Comparison of ENCODE assay signal across 11 cellular contexts in the genomic region with DNA sequence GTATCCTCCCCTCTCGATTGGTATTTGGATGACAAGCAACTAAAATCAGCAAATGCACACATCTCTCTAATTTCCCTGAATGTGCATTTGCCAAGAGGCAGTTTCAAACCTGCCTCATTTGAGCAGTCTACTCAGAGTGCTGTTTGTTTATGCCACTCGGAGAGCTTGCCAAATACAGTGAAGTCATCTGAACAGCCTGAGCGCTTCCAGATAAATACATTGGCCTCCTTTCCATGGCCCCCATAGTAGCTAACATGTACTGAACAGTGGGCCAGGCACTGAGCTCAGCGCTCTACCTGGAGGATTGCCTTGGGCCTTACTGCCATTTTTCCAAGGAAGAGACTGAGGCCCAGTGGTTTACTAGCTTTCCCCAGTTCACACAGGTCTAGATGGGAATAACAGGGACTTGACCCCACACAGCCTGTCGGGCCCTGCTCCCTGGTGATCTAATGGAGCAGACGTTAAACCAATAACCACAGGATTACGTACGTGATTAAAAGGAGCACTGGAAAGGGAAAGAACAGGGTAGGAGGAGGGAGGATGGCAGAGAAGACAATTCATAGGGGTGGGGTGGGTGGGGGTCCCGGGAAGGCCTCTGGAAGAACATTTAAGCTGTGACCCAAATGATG. TPM values are rescaled to one million over a fixed set of nuclear protein-coding genes. Genes with fewer than 3 reads are reported as not detected.
A peak's percentile ranks its signal among the peaks of the same experiment; 100 is the strongest.
DNase-seq lines count a peak whose midpoint lies in the region; ATAC-seq and TF ChIP-seq lines count a peak whose summit lies in the region.
"Had no signal": no experiment of that assay in that cellular context is flagged by ENCODE, and none has a peak within 500 bp of the region (broad histone marks: within the 10 kb centered on the region; RNA-seq: fewer than 3 reads in every experiment).

No MANE protein-coding gene starts in this region.

- no peaks in the 10 kb centered on the region for H3K9me3 ChIP-seq in muscle layer of colon (ENCODE audit: low read length)
- no peaks in the 10 kb centered on the region for H3K9me3 ChIP-seq in CD4-positive, alpha-beta memory T cell (ENCODE audit: control insufficient read depth in 1 of 2, low read length in 2 of 2)
- H3K9me3 ChIP-seq: tibial artery had no signal

- H3K4me3 ChIP-seq in muscle layer of colon (ENCODE audit: low read depth in 1 of 2, low read length in 2 of 2) = no peak overlapping the region
- H3K4me3 ChIP-seq in CD4-positive, alpha-beta memory T cell (ENCODE audit: low read length in 2 of 2) = no peak overlapping the region
- H3K4me3 ChIP-seq: tibial artery had no signal

- no peak overlapping the region for H3K27ac Mint-ChIP-seq in nephron progenitor cell
- H3K27ac Mint-ChIP-seq in CD4-positive, alpha-beta memory T cell = no peak overlapping the region
- H3K27ac Mint-ChIP-seq: CD8-positive, alpha-beta T cell had no signal

- H3K27me3 ChIP-seq in muscle layer of colon (ENCODE audit: control insufficient read depth in 1 of 2, insufficient read depth in 2 of 2, low read length in 2 of 2) = no peaks in the 10 kb centered on the region
- no peaks in the 10 kb centered on the region for H3K27me3 ChIP-seq in CD4-positive, alpha-beta memory T cell (ENCODE audit: insufficient read depth, low read length)

- peak; percentile 70 for DNase-seq in AG20443 (ENCODE audit: low spot score)
- peak; percentile 24 for DNase-seq in NCI-H69 (lab: John Stamatoyannopoulos, UW)
- peak; percentile 56 for DNase-seq in fibroblast of gingiva (ENCODE audit: low read depth)
- DNase-seq in nephron progenitor cell = no peak
- DNase-seq in CD4-positive, alpha-beta memory T cell = no peak
- DNase-seq: activated effector memory CD4-positive, alpha-beta T cell treated with Interleukin-2 at 50 U/mL for 16 hours; CD8-positive, alpha-beta T cell; tibial artery had no signal

- peaks cover 12% of the 10 kb centered on the region for H3K4me1 ChIP-seq in muscle layer of colon (ENCODE audit: insufficient read depth, low read length)
- peaks cover 5% of the 10 kb centered on the region for H3K4me1 ChIP-seq in CD4-positive, alpha-beta memory T cell (ENCODE audit: insufficient read depth, low read length)

- no peak overlapping the region for H3K4me3 Mint-ChIP-seq in nephron progenitor cell
- H3K4me3 Mint-ChIP-seq in CD4-positive, alpha-beta memory T cell = no peak overlapping the region
- H3K4me3 Mint-ChIP-seq: CD8-positive, alpha-beta T cell had no signal

- H3K9me3 Mint-ChIP-seq in nephron progenitor cell = no peaks in the 10 kb centered on the region
- no peaks in the 10 kb centered on the region for H3K9me3 Mint-ChIP-seq in CD4-positive, alpha-beta memory T cell
- H3K9me3 Mint-ChIP-seq: CD8-positive, alpha-beta T cell had no signal

- no peak for TF ChIP-seq CTCF in nephron progenitor cell (IDR thresholded peaks at IDR 0.05)

- peaks cover 36% of the 10 kb centered on the region for H3K4me1 Mint-ChIP-seq in nephron progenitor cell
- H3K4me1 Mint-ChIP-seq in CD4-positive, alpha-beta memory T cell = peaks cover 5 to 18% (median 10%) of the 10 kb centered on the region in 4 donors

- no peak overlapping the region for H3K9ac ChIP-seq in muscle layer of colon (ENCODE audit: low read length)

- H3K27ac ChIP-seq in muscle layer of colon (ENCODE audit: low read depth, low read length) = peak overlapping the region; percentile 29
- H3K27ac ChIP-seq in CD4-positive, alpha-beta memory T cell (ENCODE audit: low read depth, low read length) = no peak overlapping the region
- H3K27ac ChIP-seq: tibial artery had no signal

- no peaks in the 10 kb centered on the region for H3K36me3 Mint-ChIP-seq in nephron progenitor cell (ENCODE audit: low read depth)
- no peaks in the 10 kb centered on the region for H3K36me3 Mint-ChIP-seq in CD4-positive, alpha-beta memory T cell
- H3K36me3 Mint-ChIP-seq: CD8-positive, alpha-beta T cell had no signal

- intact Hi-C loops in CD4-positive, alpha-beta memory T cell (cut with micrococcal nuclease) = no loop called here

- POLR2A ChIA-PET in CD4-positive, alpha-beta memory T cell (lab: Charles Lee; ENCODE audit: partially characterized antibody) = no interaction called here

- no peaks in the 10 kb centered on the region for H3K27me3 Mint-ChIP-seq in nephron progenitor cell (ENCODE audit: low read depth, poor library complexity)
- peaks cover 5% of the 10 kb centered on the region in 2 donors for H3K27me3 Mint-ChIP-seq in CD4-positive, alpha-beta memory T cell

- H3K36me3 ChIP-seq in muscle layer of colon (ENCODE audit: insufficient read depth, low read length) = no peaks in the 10 kb centered on the region
- H3K36me3 ChIP-seq in CD4-positive, alpha-beta memory T cell (ENCODE audit: insufficient read depth, low read length) = no peaks in the 10 kb centered on the region
- H3K36me3 ChIP-seq: tibial artery had no signal

- ATAC-seq in HG02852 (IDR thresholded peaks at IDR 0.05; ENCODE audit: unreplicated experiment) (no peak), HG03196 (IDR thresholded peaks at IDR 0.05; ENCODE audit: unreplicated experiment) (no peak)
- ATAC-seq: CD8-positive, alpha-beta T cell had no signal

- CTCF ChIA-PET in CD4-positive, alpha-beta memory T cell (lab: Charles Lee; ENCODE audit: partially characterized antibody) = interaction anchor here (1.4 to 6.4 kb wide), 2 partner anchors 10 to 55 kb away, joined by 4 to 67 read pairs; no protein-coding TSS in a partner anchor

RNA-seq across cellular contexts. Expression of a gene that starts 18.7 kb away (rescaled TPM):
- total RNA-seq in CD4-positive, alpha-beta memory T cell = not detected
- not detected for polyA plus RNA-seq in CD4-positive, alpha-beta memory T cell
- total RNA-seq: CD8-positive, alpha-beta T cell had no signal

RNA-seq across cellular contexts. Expression of a gene that starts 49.3 kb away (rescaled TPM):
- not detected for total RNA-seq in CD4-positive, alpha-beta memory T cell
- not detected for polyA plus RNA-seq in CD4-positive, alpha-beta memory T cell
- total RNA-seq: CD8-positive, alpha-beta T cell had no signal

Comparison
In these comparisons a context has a peak if more than half of its experiments do, and no peak if none do; other contexts are left out.
1. DNase-seq: peak in AG20443 (single experiment), NCI-H69 (single experiment) and fibroblast of gingiva (single experiment); none in nephron progenitor cell (single experiment) and CD4-positive, alpha-beta memory T cell (0 of 5).